ENCODE assay signal across 29 cellular contexts in genomic region chr22:38132136-38132535, GRCh38. TPM values are rescaled to one million over a fixed set of nuclear protein-coding genes. Genes with fewer than 3 reads are reported as not detected.
"Had no signal": no experiment of that assay in that cellular context is flagged by ENCODE, and none has a peak within 500 bp of the region (broad histone marks: within the 10 kb centered on the region; RNA-seq: fewer than 3 reads in every experiment).

No MANE protein-coding gene starts in this region.

- H3K36me3 ChIP-seq: ascending aorta, SJCRH30 had no signal

- H3K4me1 ChIP-seq: body of pancreas, SJCRH30 had no signal

- DNase-seq: activated CD4-positive, alpha-beta T cell treated with anti-CD3 and anti-CD28 coated beads for 36 hours; activated CD4-positive, alpha-beta T cell treated with anti-CD3 and anti-CD28 coated beads, Interleukin-2, amount 50 U/mL, for 1 hour; activated CD4-positive, CD25-positive, alpha-beta regulatory T cell; activated CD8-positive, alpha-beta memory T cell treated with anti-CD3 and anti-CD28 coated beads, Interleukin-2, amount 50 U/mL, for 4 hours; activated CD8-positive, alpha-beta T cell treated with anti-CD3 and anti-CD28 coated beads for 36 hours; activated naive CD4-positive, alpha-beta T cell; activated T-cell treated with anti-CD3 and anti-CD28 coated beads, Interleukin-2, amount 50 U/mL, for 72 hours; body of pancreas; NCI-H1092; NCI-H1417; NCI-H1930; NCI-H2107; NCI-H2171 treated with DMSO at 0.1 percent for 48 hours; NCI-H226; NCI-H526; NCI-H82; SJCRH30; SK-N-SH; T-helper 1 cell had no signal

- H3K9ac ChIP-seq: KMS-11, SK-N-SH had no signal

- H3K4me1 Mint-ChIP-seq: activated CD4-positive, alpha-beta T cell treated with anti-CD3 and anti-CD28 coated beads for 36 hours; activated naive CD4-positive, alpha-beta T cell treated with anti-CD3 and anti-CD28 coated beads, Interleukin-2, amount 50 U/mL, for 24 hours had no signal

- H3K4me3 Mint-ChIP-seq: activated CD4-positive, alpha-beta T cell treated with anti-CD3 and anti-CD28 coated beads for 36 hours; activated CD8-positive, alpha-beta T cell treated with anti-CD3 and anti-CD28 coated beads for 36 hours; activated naive CD4-positive, alpha-beta T cell treated with anti-CD3 and anti-CD28 coated beads, Interleukin-2, amount 50 U/mL, for 24 hours; activated T-cell treated with anti-CD3 and anti-CD28 coated beads, Interleukin-2, amount 50 U/mL, for 72 hours had no signal

- H3K9me3 ChIP-seq: ascending aorta, body of pancreas, SJCRH30, SK-N-SH had no signal

- ATAC-seq: activated CD4-positive, alpha-beta T cell treated with anti-CD3 and anti-CD28 coated beads for 36 hours; activated CD8-positive, alpha-beta T cell treated with anti-CD3 and anti-CD28 coated beads for 36 hours; activated T-cell treated with anti-CD3 and anti-CD28 coated beads, Interleukin-2, amount 50 U/mL, for 72 hours; body of pancreas had no signal

- H3K27ac ChIP-seq: body of pancreas, KMS-11, SJCRH30, VCaP had no signal

- H3K27me3 ChIP-seq: ascending aorta, body of pancreas, SJCRH30 had no signal

- H3K4me2 ChIP-seq: KMS-11, SK-N-SH had no signal

- H3K4me3 ChIP-seq: ascending aorta, body of pancreas, SJCRH30 had no signal

- H3K27me3 Mint-ChIP-seq: activated CD4-positive, alpha-beta T cell treated with anti-CD3 and anti-CD28 coated beads for 36 hours; activated CD8-positive, alpha-beta T cell treated with anti-CD3 and anti-CD28 coated beads for 36 hours; activated naive CD4-positive, alpha-beta T cell treated with anti-CD3 and anti-CD28 coated beads, Interleukin-2, amount 50 U/mL, for 24 hours had no signal

- H3K27ac Mint-ChIP-seq: activated CD4-positive, alpha-beta T cell treated with anti-CD3 and anti-CD28 coated beads for 36 hours; activated CD8-positive, alpha-beta T cell treated with anti-CD3 and anti-CD28 coated beads for 36 hours; activated naive CD4-positive, alpha-beta T cell treated with anti-CD3 and anti-CD28 coated beads, Interleukin-2, amount 50 U/mL, for 24 hours; activated T-cell treated with anti-CD3 and anti-CD28 coated beads, Interleukin-2, amount 50 U/mL, for 72 hours; activated T-helper 2 cell treated with anti-CD3 and anti-CD28 coated beads, Interferon-gamma antibody, Interleukin-2, Interleukin-4, amounts not matched to agents 10 μg/mL and 5 μg/mL and 100 μg/mL, durations not matched to agents 14 hours and 24 hours and 36 hours had no signal

- H3K9me3 Mint-ChIP-seq: activated CD8-positive, alpha-beta T cell treated with anti-CD3 and anti-CD28 coated beads for 36 hours; activated naive CD4-positive, alpha-beta T cell treated with anti-CD3 and anti-CD28 coated beads, Interleukin-2, amount 50 U/mL, for 24 hours; activated T-cell treated with anti-CD3 and anti-CD28 coated beads, Interleukin-2, amount 50 U/mL, for 72 hours; activated T-helper 2 cell treated with anti-CD3 and anti-CD28 coated beads, Interferon-gamma antibody, Interleukin-2, Interleukin-4, amounts not matched to agents 10 μg/mL and 5 μg/mL and 100 μg/mL, durations not matched to agents 14 hours and 24 hours and 36 hours had no signal

RNA-seq across cellular contexts. Expression of gene BAIAP2L2, which starts 21.7 kb away (rescaled TPM):
- total RNA-seq: ascending aorta, NCI-H460, SJCRH30 had no signal

RNA-seq across cellular contexts. Expression of gene SLC16A8, which starts 48.2 kb away (rescaled TPM):
- total RNA-seq: activated CD4-positive, alpha-beta T cell treated with anti-CD3 and anti-CD28 coated beads for 36 hours; activated CD8-positive, alpha-beta T cell treated with anti-CD3 and anti-CD28 coated beads for 36 hours; activated T-cell treated with anti-CD3 and anti-CD28 coated beads, Interleukin-2, amount 50 U/mL, for 72 hours; activated T-helper 2 cell treated with anti-CD3 and anti-CD28 coated beads, Interferon-gamma antibody, Interleukin-2, Interleukin-4, amounts not matched to agents 10 μg/mL and 5 μg/mL and 100 μg/mL, durations not matched to agents 14 hours and 24 hours and 36 hours; ascending aorta; body of pancreas; MCF 10A; NCI-H460; OCI-LY7; RPMI7951; T-helper 2 cell treated with Interferon-gamma antibody and Interleukin-4, amounts not matched to agents 100 ng/mL and 5 ng/mL, for 36 hours had no signal
- polyA plus RNA-seq: SK-N-SH had no signal
